17 cellular contexts compared by ENCODE assay signal in genomic region chr2:144943293-144943941, GRCh38.
DNase-seq lines count a peak whose midpoint lies in the region; ATAC-seq and TF ChIP-seq lines count a peak whose summit lies in the region.
"Had no signal": no experiment of that assay in that cellular context is flagged by ENCODE, and none has a peak within 500 bp of the region (broad histone marks: within the 10 kb centered on the region; RNA-seq: fewer than 3 reads in every experiment).

No MANE protein-coding gene starts in this region.

- H3K79me2 ChIP-seq in ACC112 (ENCODE audit: control insufficient read depth, insufficient read depth, low read length, unreplicated experiment): no peaks in the 10 kb centered on the region

- H3K4me3 Mint-ChIP-seq in nephron: no peak overlapping the region
- H3K4me3 Mint-ChIP-seq: central memory CD8-positive, alpha-beta T cell; T-helper 1 cell treated with Interleukin-12 subunit alpha and Interleukin-12 subunit beta and Interleukin-4 antibody, amounts not matched to agents 30 μg/mL and 1 μg/mL, for 36 hours had no signal

- 78 to 80% methylated on average over 5 of the region's 5 CpGs for WGBS in thyroid gland, 2 donors

- H3K9me3 ChIP-seq in thyroid gland: no peaks in the 10 kb centered on the region
- H3K9me3 ChIP-seq: BLaER1 had no signal

- H3K4me1 ChIP-seq in ACC112 (ENCODE audit: control insufficient read depth, insufficient read depth, low read length, unreplicated experiment) (peaks cover 61% of the 10 kb centered on the region), thyroid gland (peaks cover 0 to 1% of the 10 kb centered on the region in 2 donors)

- H3K36me3 ChIP-seq in ACC112 (ENCODE audit: insufficient read depth, low read length) (no peaks in the 10 kb centered on the region), thyroid gland (no peaks in the 10 kb centered on the region)
- H3K36me3 ChIP-seq: BLaER1 had no signal

- no peaks in the 10 kb centered on the region for H3K36me3 Mint-ChIP-seq in nephron (ENCODE audit: low read depth)

- peak overlapping the region; percentile 97 for H3K27ac ChIP-seq in ACC112 (ENCODE audit: low read depth, low read length)
- peak overlapping the region in 1 of 3 donors; percentile 7 for H3K27ac ChIP-seq in thyroid gland
- H3K27ac ChIP-seq: BLaER1, VCaP had no signal

- H3K27ac Mint-ChIP-seq in nephron: peak overlapping the region; percentile 57 to 73 (median 69)
- H3K27ac Mint-ChIP-seq: T-helper 1 cell treated with Interleukin-12 subunit alpha and Interleukin-12 subunit beta and Interleukin-4 antibody, amounts not matched to agents 30 μg/mL and 1 μg/mL, for 36 hours had no signal

- H3K4me3 ChIP-seq in ACC112 (ENCODE audit: low read depth, low read length) (peak overlapping the region; percentile 35; the same call in 1 of the 2 replicates), choroid plexus epithelial cell (ENCODE audit: low read depth, low read length) (no peak overlapping the region), thyroid gland (replicated peaks in 1 of 3) (no peak overlapping the region)
- H3K4me3 ChIP-seq: BLaER1 had no signal

- TF ChIP-seq POLR2A in erythroblast (IDR thresholded peaks at IDR 0.05; ENCODE audit: low read length): no peak
- TF ChIP-seq POLR2A in thyroid gland (IDR thresholded peaks at IDR 0.05): no peak

- no peaks in the 10 kb centered on the region for H3K9me3 Mint-ChIP-seq in nephron
- H3K9me3 Mint-ChIP-seq: central memory CD8-positive, alpha-beta T cell; T-helper 1 cell treated with Interleukin-12 subunit alpha and Interleukin-12 subunit beta and Interleukin-4 antibody, amounts not matched to agents 30 μg/mL and 1 μg/mL, for 36 hours had no signal

- H2AFZ ChIP-seq in ACC112 (ENCODE audit: low read length, unreplicated experiment): peak overlapping the region; percentile 60

- intact Hi-C loops in thyroid gland (cut with DNase I): no loop called here

- DNase-seq in RPMI7951 (ENCODE audit: low read depth): peak; percentile 4
- peak; percentile 5 for DNase-seq in choroid plexus epithelial cell (ENCODE audit: low read depth)
- no peak for DNase-seq in erythroblast (lab: John Stamatoyannopoulos, UW)
- DNase-seq in thyroid gland: no peak
- DNase-seq: activated gamma-delta T cell treated with Interleukin-2 at 50 U/mL for 16 hours; effector memory CD4-positive, alpha-beta T cell; midbrain; SHP77; substantia nigra had no signal

- peaks cover 54% of the 10 kb centered on the region for H3K4me1 Mint-ChIP-seq in nephron
- H3K4me1 Mint-ChIP-seq: central memory CD8-positive, alpha-beta T cell had no signal

- no peaks in the 10 kb centered on the region for H3K27me3 ChIP-seq in ACC112 (ENCODE audit: insufficient read depth, low read length)
- no peaks in the 10 kb centered on the region for H3K27me3 ChIP-seq in thyroid gland
- H3K27me3 ChIP-seq: BLaER1 had no signal

- ATAC-seq in GM21619 (IDR thresholded peaks at IDR 0.05; ENCODE audit: unreplicated experiment): no peak
- ATAC-seq in GM18520 (IDR thresholded peaks at IDR 0.05; ENCODE audit: unreplicated experiment): no peak

- H3K27me3 Mint-ChIP-seq in nephron (ENCODE audit: low read depth): no peaks in the 10 kb centered on the region

- TF ChIP-seq CTCF in choroid plexus epithelial cell (conservative IDR thresholded peaks at IDR 0.05; ENCODE audit: low read depth, low read length) (no peak), nephron (IDR thresholded peaks at IDR 0.05; ENCODE audit: unreplicated experiment in 3 of 3) (no peak), thyroid gland (IDR thresholded peaks at IDR 0.05) (no peak)

Comparison
In these comparisons a context has a peak if more than half of its experiments do, and no peak if none do; other contexts are left out.
1. DNase-seq: peak in RPMI7951 (single experiment) and choroid plexus epithelial cell (single experiment); none in erythroblast (0 of 2) and thyroid gland (0 of 2).